In the genomic region with DNA sequence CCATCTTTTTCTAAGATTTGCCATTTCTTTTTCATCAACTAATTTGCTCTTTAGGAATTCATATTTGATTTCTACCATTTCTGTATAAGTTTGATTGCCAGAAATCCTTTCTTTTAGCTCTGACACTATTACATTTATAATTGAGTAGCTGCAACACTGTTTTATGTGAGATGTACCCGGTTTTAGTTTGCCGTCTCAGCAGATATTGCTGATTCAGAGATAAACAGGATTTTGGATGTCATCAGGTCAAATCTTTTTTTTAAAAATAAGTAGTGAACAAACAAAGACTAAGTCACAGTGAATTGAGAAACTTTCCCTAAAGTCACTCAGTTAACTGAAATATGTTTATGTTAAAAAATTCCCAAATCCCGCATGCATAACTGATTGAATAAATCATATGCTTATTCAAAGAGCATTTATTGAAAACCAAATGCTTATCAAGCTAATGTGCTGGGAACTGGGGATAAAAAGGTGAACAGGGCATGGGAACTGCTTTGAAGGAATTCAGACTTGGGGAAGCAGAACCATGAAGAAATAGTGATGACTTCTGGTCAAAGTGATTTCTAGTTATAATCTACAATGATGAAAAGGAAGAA, we compare ENCODE assay signal across 31 cellular contexts.
"Had no signal": no experiment of that assay in that cellular context is flagged by ENCODE, and none has a peak within 500 bp of the region (broad histone marks: within the 10 kb centered on the region; RNA-seq: fewer than 3 reads in every experiment).

No MANE protein-coding gene starts in this region.

- H2AFZ ChIP-seq: hepatocyte had no signal

- H3K4me1 ChIP-seq: adrenal gland, body of pancreas, gastroesophageal sphincter, pancreas, psoas muscle had no signal

- H3K27ac ChIP-seq: adrenal gland, body of pancreas, cardiac muscle cell, hepatocyte, pancreas, psoas muscle, right atrium auricular region, thoracic aorta, VCaP had no signal

- DNase-seq: activated CD4-positive, alpha-beta T cell treated with anti-CD3 and anti-CD28 coated beads for 4 hours; activated CD4-positive, alpha-beta T cell treated with anti-CD3 and anti-CD28 coated beads, Interleukin-2, amount 50 U/mL, for 4 hours; activated CD8-positive, alpha-beta memory T cell treated with anti-CD3 and anti-CD28 coated beads for 24 hours; activated effector memory CD4-positive, alpha-beta T cell treated with anti-CD3 and anti-CD28 coated beads, Interleukin-2, amount 50 U/mL, for 16 hours; activated naive CD4-positive, alpha-beta T cell treated with anti-CD3 and anti-CD28 coated beads for 36 hours; activated naive CD8-positive, alpha-beta T cell treated with anti-CD3 and anti-CD28 coated beads for 36 hours; activated T-cell treated with anti-CD3 and anti-CD28 coated beads, Interleukin-2, amount 50 U/mL, for 1 hour; adrenal gland; aorta; body of pancreas; cerebellar nuclear complex; cortex of kidney; effector memory CD8-positive, alpha-beta T cell; left cardiac atrium; left ventricle myocardium superior; midbrain; naive thymus-derived CD4-positive, alpha-beta T cell; nucleus accumbens; pancreas; psoas muscle; stimulated activated CD4-positive, alpha-beta T cell treated with anti-CD3 and anti-CD28 coated beads, Interleukin-15, amount 100 ng/mL, for 24 hours; stimulated activated naive CD4-positive, alpha-beta T cell had no signal

- H3K79me2 ChIP-seq: hepatocyte had no signal

- H3K4me3 ChIP-seq: adrenal gland, body of pancreas, cardiac muscle cell, gastroesophageal sphincter, hepatocyte, pancreas, psoas muscle, right atrium auricular region, thoracic aorta had no signal

- ATAC-seq: body of pancreas; effector memory CD8-positive, alpha-beta T cell; left cardiac atrium; left ventricle myocardium superior; naive thymus-derived CD4-positive, alpha-beta T cell; pancreas; psoas muscle had no signal

- H3K9me3 ChIP-seq: adrenal gland, body of pancreas, psoas muscle, right atrium auricular region, thoracic aorta had no signal

- H3K27me3 ChIP-seq: adrenal gland, body of pancreas, cardiac muscle cell, gastroesophageal sphincter, hepatocyte, pancreas, right atrium auricular region had no signal

- FAIRE-seq: endothelial cell of umbilical vein, keratinocyte, pancreas, urothelium cell line had no signal

- H3K36me3 ChIP-seq: adrenal gland, cardiac muscle cell, gastroesophageal sphincter, pancreas, right atrium auricular region, thoracic aorta had no signal

- H3K4me2 ChIP-seq: hepatocyte had no signal
